ENCODE assay signal across 20 cellular contexts in the genomic region with DNA sequence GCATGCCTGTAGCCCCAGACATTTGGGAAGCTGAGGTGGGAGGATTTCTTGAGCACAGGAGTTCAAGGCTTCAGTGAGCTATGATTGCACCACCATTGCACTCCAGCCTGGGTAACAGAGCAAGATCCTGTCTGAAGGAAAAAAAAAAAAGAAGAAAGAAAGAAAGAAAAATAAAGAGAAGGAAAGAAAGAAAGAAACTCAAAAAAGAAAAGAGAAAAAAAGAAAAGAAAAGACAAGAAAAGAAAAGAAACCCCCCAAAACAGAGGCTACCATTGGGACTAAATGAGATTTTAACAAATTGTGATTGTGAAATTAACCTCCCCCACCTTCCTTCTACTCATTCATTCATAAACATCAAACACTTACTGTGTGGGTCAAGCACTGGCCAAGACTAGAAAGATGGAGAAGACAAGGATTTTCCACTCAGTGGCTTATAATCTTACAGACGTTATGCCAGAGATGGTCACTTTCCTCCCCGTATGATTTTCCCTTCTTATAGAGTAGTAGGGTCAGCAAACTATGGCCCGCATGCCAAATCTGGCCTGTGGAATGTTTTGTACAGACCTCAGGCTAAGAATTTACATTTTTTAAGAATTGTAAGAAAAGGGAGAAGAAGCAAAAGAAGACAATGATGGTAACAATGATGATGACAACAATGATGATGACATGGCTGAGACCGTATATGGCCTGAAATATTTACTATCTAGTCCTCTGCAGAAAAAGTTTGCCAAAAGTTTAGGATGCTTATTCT. TPM values are rescaled to one million over a fixed set of nuclear protein-coding genes. Genes with fewer than 3 reads are reported as not detected.
DNase-seq lines count a peak whose midpoint lies in the region; ATAC-seq, FAIRE-seq and TF ChIP-seq lines count a peak whose summit lies in the region.
"Had no signal": no experiment of that assay in that cellular context is flagged by ENCODE, and none has a peak within 500 bp of the region (broad histone marks: within the 10 kb centered on the region; RNA-seq: fewer than 3 reads in every experiment).

No MANE protein-coding gene starts in this region.

- CTCF ChIA-PET in activated CD4-positive, alpha-beta T cell treated with anti-CD3 and anti-CD28 coated beads for 36 hours (lab: Charles Lee): interaction anchor here (0.7 to 8.1 kb wide), 8 partner anchors 11 to 155 kb away, joined by 3 to 165 read pairs (median 4); no protein-coding TSS in a partner anchor
- CTCF ChIA-PET in PC-3 (lab: Charles Lee): no interaction called here
- CTCF ChIA-PET in A673 (lab: Charles Lee): interaction anchor here (0.6 kb wide), 1 partner anchor 981 kb away, joined by 8 read pairs; no protein-coding TSS in a partner anchor

- ATAC-seq in activated CD4-positive, alpha-beta T cell treated with anti-CD3 and anti-CD28 coated beads for 36 hours: no peak
- no peak for ATAC-seq in PC-3
- ATAC-seq: HepG2 had no signal

- H3K4me1 ChIP-seq in PC-3 (ENCODE audit: insufficient read depth, low read length) (peaks cover 45% of the 10 kb centered on the region), esophagus muscularis mucosa (peaks cover 0 to 5% (median 2%) of the 10 kb centered on the region in 4 donors), spleen (peaks cover 0 to 88% (median 39%) of the 10 kb centered on the region in 6 donors), small intestine (ENCODE audit: control insufficient read depth in 2 of 2, insufficient read depth in 1 of 2, low read depth in 1 of 2, low read length in 1 of 2) (no peaks in the 10 kb centered on the region), A673 (ENCODE audit: insufficient read depth, low read length, poor library complexity, severe bottlenecking) (no peaks in the 10 kb centered on the region)

- POLR2A ChIA-PET in activated CD4-positive, alpha-beta T cell treated with anti-CD3 and anti-CD28 coated beads for 36 hours (lab: Charles Lee): no interaction called here
- POLR2A ChIA-PET in PC-3 (lab: Charles Lee; ENCODE audit: unreplicated experiment): no interaction called here
- POLR2A ChIA-PET in A673 (lab: Charles Lee; ENCODE audit: low non-redundant PET): no interaction called here

- no peak for DNase-seq in activated CD4-positive, alpha-beta T cell treated with anti-CD3 and anti-CD28 coated beads for 36 hours
- DNase-seq in activated CD4-positive, alpha-beta T cell treated with anti-CD3 and anti-CD28 coated beads for 1 hour: no peak
- DNase-seq in PC-3 (no peak), esophagus muscularis mucosa (ENCODE audit: extremely low spot score) (no peak), spleen (no peak), NCI-H2171 (lab: John Stamatoyannopoulos, UW) (no peak), small intestine (no peak), A673 (ENCODE audit: low spot score) (no peak)
- DNase-seq: 8988T, DMS79 treated with DMSO at 0.1 percent for 48 hours, KG1, NCI-H1092, NCI-H1436 treated with DMSO at 0.1 percent for 48 hours, NCI-H2029, NCI-H2171 treated with DMSO at 0.1 percent for 48 hours, NCI-H446, NCI-H526 treated with DMSO at 0.1 percent for 48 hours, Right ventricle myocardium superior had no signal

- BruUV-seq in PC-3 (replicated peaks; lab: Mats Ljungman, UMichigan) (no TSS peak), A673 (replicated peaks; lab: Mats Ljungman, UMichigan) (no TSS peak)

- peak overlapping the region; percentile 60 for H3K27ac Mint-ChIP-seq in activated CD4-positive, alpha-beta T cell treated with anti-CD3 and anti-CD28 coated beads for 36 hours

- H3K9ac ChIP-seq in PC-3 (ENCODE audit: low read length): no peak overlapping the region

- H3K9me3 ChIP-seq in PC-3 (ENCODE audit: low read length) (no peaks in the 10 kb centered on the region), esophagus muscularis mucosa (no peaks in the 10 kb centered on the region), spleen (no peaks in the 10 kb centered on the region), small intestine (ENCODE audit: control insufficient read depth, low read depth) (no peaks in the 10 kb centered on the region), A673 (ENCODE audit: low read depth, low read length, poor library complexity, severe bottlenecking) (no peaks in the 10 kb centered on the region)

- no peaks in the 10 kb centered on the region for H3K27me3 Mint-ChIP-seq in activated CD4-positive, alpha-beta T cell treated with anti-CD3 and anti-CD28 coated beads for 36 hours

- H3K4me2 ChIP-seq in PC-3 (ENCODE audit: low read length): no peak overlapping the region

- WGBS in esophagus muscularis mucosa: 89% methylated on average over 4 of the region's 4 CpGs
- WGBS in spleen, 5 donors: 80 to 98% (median 87%) methylated on average over 4 of the region's 4 CpGs
- WGBS in small intestine, 3 donors: 93 to 95% (median 94%) methylated on average over 4 of the region's 4 CpGs

- peaks cover 73% of the 10 kb centered on the region for H3K4me1 Mint-ChIP-seq in activated CD4-positive, alpha-beta T cell treated with anti-CD3 and anti-CD28 coated beads for 36 hours

- H3K4me3 ChIP-seq in PC-3 (ENCODE audit: low read length) (no peak overlapping the region), esophagus muscularis mucosa (no peak overlapping the region), spleen (peak overlapping the region in 1 of 8 donors; percentile 65), small intestine (ENCODE audit: low read depth in 1 of 2, low read length in 2 of 2) (no peak overlapping the region), A673 (ENCODE audit: low read depth, low read length, poor library complexity, severe bottlenecking) (no peak overlapping the region)

- H3F3A ChIP-seq in PC-3 (ENCODE audit: low read length, unreplicated experiment): peaks cover 4% of the 10 kb centered on the region

- H4K20me1 ChIP-seq in PC-3 (ENCODE audit: low read length): no peaks in the 10 kb centered on the region

- TF ChIP-seq POLR2A in esophagus muscularis mucosa (IDR thresholded peaks at IDR 0.05; ENCODE audit: low read depth) (no peak), spleen (IDR thresholded peaks at IDR 0.05) (no peak)

- H3K27me3 ChIP-seq in PC-3 (ENCODE audit: low read length): no peaks in the 10 kb centered on the region
- no peaks in the 10 kb centered on the region for H3K27me3 ChIP-seq in esophagus muscularis mucosa
- H3K27me3 ChIP-seq in spleen (replicated peaks in 1 of 7): no peaks in the 10 kb centered on the region
- H3K27me3 ChIP-seq in small intestine (ENCODE audit: control insufficient read depth in 2 of 2, insufficient read depth in 2 of 2, low read length in 2 of 2): no peaks in the 10 kb centered on the region
- H3K27me3 ChIP-seq in A673 (replicated peaks; ENCODE audit: insufficient read depth, low read depth, low read length, poor library complexity): no peaks in the 10 kb centered on the region

- H3K9me2 ChIP-seq in PC-3 (replicated peaks; ENCODE audit: low read length): no peaks in the 10 kb centered on the region; the same call in 1 of the 2 replicates

- H3K36me3 Mint-ChIP-seq in activated CD4-positive, alpha-beta T cell treated with anti-CD3 and anti-CD28 coated beads for 36 hours (ENCODE audit: low read depth): no peaks in the 10 kb centered on the region

- no peak overlapping the region for H3K4me3 Mint-ChIP-seq in activated CD4-positive, alpha-beta T cell treated with anti-CD3 and anti-CD28 coated beads for 36 hours

- no peak overlapping the region for H2AFZ ChIP-seq in PC-3 (ENCODE audit: low read length)

- no peak for FAIRE-seq in small intestine (lab: Jason Lieb, UNC)
- FAIRE-seq: H1, HepG2 had no signal

- H3K9me3 Mint-ChIP-seq in activated CD4-positive, alpha-beta T cell treated with anti-CD3 and anti-CD28 coated beads for 36 hours (ENCODE audit: low read depth): no peaks in the 10 kb centered on the region

- TF ChIP-seq CTCF in PC-3 (conservative IDR thresholded peaks at IDR 0.05; ENCODE audit: low read depth, low read length) (no peak), esophagus muscularis mucosa (IDR thresholded peaks at IDR 0.05) (no peak), spleen (IDR thresholded peaks at IDR 0.05 in 8 of 11, conservative IDR thresholded peaks at IDR 0.05 in 3 of 11) (no peak), A673 (conservative IDR thresholded peaks at IDR 0.05; ENCODE audit: low read depth, low read length) (no peak)

- no peaks in the 10 kb centered on the region for H3K79me2 ChIP-seq in PC-3 (ENCODE audit: low read length)

- no peak for TF ChIP-seq EP300 in esophagus muscularis mucosa (IDR thresholded peaks at IDR 0.05)

- H3K27ac ChIP-seq in PC-3 (ENCODE audit: low read length) (peak overlapping the region; percentile 76; the same call in 1 of the 2 replicates), esophagus muscularis mucosa (replicated peaks in 1 of 4) (peak overlapping the region in 3 of 4 donors; percentile 50 to 65 (median 62)), spleen (peak overlapping the region in 7 of 8 donors; percentile 30 to 88 (median 79)), small intestine (ENCODE audit: low read depth in 1 of 2, low read length in 1 of 2) (no peak overlapping the region), A673 (ENCODE audit: low read depth, low read length, poor library complexity, severe bottlenecking) (no peak overlapping the region)

- H3K36me3 ChIP-seq in PC-3 (ENCODE audit: low read depth, low read length): no peaks in the 10 kb centered on the region
- no peaks in the 10 kb centered on the region for H3K36me3 ChIP-seq in esophagus muscularis mucosa
- H3K36me3 ChIP-seq in spleen: no peaks in the 10 kb centered on the region
- H3K36me3 ChIP-seq in small intestine (ENCODE audit: control insufficient read depth in 2 of 2, insufficient read depth in 2 of 2, low read length in 2 of 2): no peaks in the 10 kb centered on the region
- no peaks in the 10 kb centered on the region for H3K36me3 ChIP-seq in A673 (ENCODE audit: insufficient read depth, low read length, poor library complexity, severe bottlenecking)

- intact Hi-C loops in activated CD4-positive, alpha-beta T cell treated with anti-CD3 and anti-CD28 coated beads for 36 hours (cut with DNase I, micrococcal nuclease): loop anchor here in 1 of 2 experiments (1.0 kb wide), 1 partner anchor 36 kb away; no protein-coding TSS in a partner anchor
- intact Hi-C loops in PC-3 (cut with micrococcal nuclease) (no loop called here), esophagus muscularis mucosa (cut with DNase I) (no loop called here), spleen (cut with DNase I; ENCODE audit: low total_unique reads) (no loop called here), A673 (cut with micrococcal nuclease; ENCODE audit: unreplicated experiment) (no loop called here)

RNA-seq across cellular contexts. Expression of gene FYB1, which starts 1.1 kb away (rescaled TPM):
- total RNA-seq in activated CD4-positive, alpha-beta T cell treated with anti-CD3 and anti-CD28 coated beads for 36 hours: 100 to 1,000 TPM; 109 to 171 TPM
- total RNA-seq in PC-3 (2014; rRNA removed) (0.81 and 1.1 TPM in 2 replicates), esophagus muscularis mucosa (10 to 100 TPM in 1 of 4 donors, 1 to 10 TPM in 3; 3.2 to 12.9 (median 3.9) TPM), spleen (100 to 1,000 TPM; 178 to 287 (median 228) TPM), A673 (2021) (not detected in 2 replicates)
- polyA plus RNA-seq in spleen (10 to 100 TPM; 21.0 to 26.3 (median 23.3) TPM), small intestine (10 to 100 TPM in 1 of 3 donors, 1 to 10 TPM in 2; 3.5 to 12.4 (median 3.6) TPM)
- total RNA-seq: H1, HepG2 had no signal
- polyA plus RNA-seq: H1 had no signal

Comparison
In these comparisons a context has a peak if more than half of its experiments do, and no peak if none do; other contexts are left out.
1. H3K27ac ChIP-seq: peak in PC-3 (single experiment), esophagus muscularis mucosa (3 of 4) and spleen (7 of 8); none in small intestine (0 of 2) and A673 (single experiment).
2. RNA of gene FYB1, which starts 1.1 kb away (total RNA-seq): 178 to 287 TPM in spleen and 109 to 171 TPM in activated CD4-positive, alpha-beta T cell treated with anti-CD3 and anti-CD28 coated beads for 36 hours; 3.2 to 12.9 TPM in esophagus muscularis mucosa, 0.81 to 1.1 TPM in PC-3 and not detected in A673; every median in the first group is over 4 times any median in the second.